ENCODE assay signal across 1 cellular context in genomic region chr6:2791124-2792050, GRCh38.
TF ChIP-seq lines count a peak whose summit lies in the region.

No MANE protein-coding gene starts in this region.

TF ChIP-seq in IMR-90, 13 proteins besides CTCF, POLR2A, EP300 and RAD21 (continued from another document):
- TF ChIP-seq, protein P1, sequence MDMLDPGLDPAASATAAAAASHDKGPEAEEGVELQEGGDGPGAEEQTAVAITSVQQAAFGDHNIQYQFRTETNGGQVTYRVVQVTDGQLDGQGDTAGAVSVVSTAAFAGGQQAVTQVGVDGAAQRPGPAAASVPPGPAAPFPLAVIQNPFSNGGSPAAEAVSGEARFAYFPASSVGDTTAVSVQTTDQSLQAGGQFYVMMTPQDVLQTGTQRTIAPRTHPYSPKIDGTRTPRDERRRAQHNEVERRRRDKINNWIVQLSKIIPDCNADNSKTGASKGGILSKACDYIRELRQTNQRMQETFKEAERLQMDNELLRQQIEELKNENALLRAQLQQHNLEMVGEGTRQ (IDR thresholded peaks at IDR 0.05; ENCODE audit: low read depth, low read length), result no peak
- peak; percentile 17; the same call in 1 of the 2 replicates for TF ChIP-seq FOS (IDR thresholded peaks at IDR 0.05; ENCODE audit: low read depth, low read length)
- no peak for TF ChIP-seq CEBPB (IDR thresholded peaks at IDR 0.05; ENCODE audit: low read depth, low read length)
- TF ChIP-seq, protein P2, sequence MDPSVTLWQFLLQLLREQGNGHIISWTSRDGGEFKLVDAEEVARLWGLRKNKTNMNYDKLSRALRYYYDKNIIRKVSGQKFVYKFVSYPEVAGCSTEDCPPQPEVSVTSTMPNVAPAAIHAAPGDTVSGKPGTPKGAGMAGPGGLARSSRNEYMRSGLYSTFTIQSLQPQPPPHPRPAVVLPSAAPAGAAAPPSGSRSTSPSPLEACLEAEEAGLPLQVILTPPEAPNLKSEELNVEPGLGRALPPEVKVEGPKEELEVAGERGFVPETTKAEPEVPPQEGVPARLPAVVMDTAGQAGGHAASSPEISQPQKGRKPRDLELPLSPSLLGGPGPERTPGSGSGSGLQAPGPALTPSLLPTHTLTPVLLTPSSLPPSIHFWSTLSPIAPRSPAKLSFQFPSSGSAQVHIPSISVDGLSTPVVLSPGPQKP (IDR thresholded peaks at IDR 0.05; ENCODE audit: borderline replicate concordance, low read depth, low read length), result no peak
- no peak for TF ChIP-seq MAFK (IDR thresholded peaks at IDR 0.05; ENCODE audit: low read depth, low read length)
- TF ChIP-seq BHLHE40 (IDR thresholded peaks at IDR 0.05; ENCODE audit: low read depth, low read length), result no peak
- no peak for TF ChIP-seq RFX5 (IDR thresholded peaks at IDR 0.05; ENCODE audit: low read depth, low read length)
- TF ChIP-seq RCOR1 (IDR thresholded peaks at IDR 0.05; ENCODE audit: insufficient replicate concordance, low read length), result no peak
